ENCODE assay signal across 14 cellular contexts in the genomic region with DNA sequence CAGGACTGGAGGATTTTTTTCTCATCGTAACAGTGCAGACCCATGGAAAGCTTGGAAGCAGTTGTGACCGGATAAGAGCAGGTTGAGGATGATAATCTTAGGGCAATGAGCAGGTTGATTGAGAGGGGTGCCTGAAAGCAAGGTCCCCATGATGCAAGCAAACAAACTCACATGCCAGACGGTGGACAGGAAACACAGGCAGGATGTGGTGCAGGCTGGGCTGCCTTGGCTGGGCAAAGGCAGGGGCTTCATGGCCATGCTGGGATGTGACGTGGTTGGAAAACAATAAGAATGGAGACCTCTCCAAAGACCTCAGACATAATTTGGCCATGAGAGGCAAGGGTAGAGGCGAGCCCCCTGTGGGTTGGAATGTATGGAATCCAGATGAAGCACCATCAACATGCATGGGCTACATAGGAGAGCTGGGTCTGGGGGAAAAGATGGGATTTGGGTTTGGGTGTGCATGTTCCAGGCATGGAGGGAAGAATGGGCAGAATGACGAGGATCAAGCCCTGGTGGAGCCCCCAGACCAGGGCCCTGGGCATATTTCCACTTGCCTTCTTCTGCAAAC. TPM values are rescaled to one million over a fixed set of nuclear protein-coding genes. Genes with fewer than 3 reads are reported as not detected.
A peak's percentile ranks its signal among the peaks of the same experiment; 100 is the strongest.
DNase-seq lines count a peak whose midpoint lies in the region; ATAC-seq and TF ChIP-seq lines count a peak whose summit lies in the region.
"Had no signal": no experiment of that assay in that cellular context is flagged by ENCODE, and none has a peak within 500 bp of the region (broad histone marks: within the 10 kb centered on the region; RNA-seq: fewer than 3 reads in every experiment).

No MANE protein-coding gene starts in this region.

- H3K27me3 ChIP-seq in CD4-positive, alpha-beta memory T cell (ENCODE audit: insufficient read depth, low read length) = no peaks in the 10 kb centered on the region

- no peak for ATAC-seq in activated T-cell treated with anti-CD3 and anti-CD28 coated beads, Interleukin-2, amount 50 U/mL, for 72 hours (replicated peaks in 1 of 2)
- ATAC-seq in mucosa of descending colon (peak; percentile 56), GM19455 (IDR thresholded peaks at IDR 0.05; ENCODE audit: unreplicated experiment) (no peak)
- ATAC-seq: heart right ventricle had no signal

- peaks cover 19% of the 10 kb centered on the region for H3K36me3 ChIP-seq in CD4-positive, alpha-beta memory T cell (ENCODE audit: insufficient read depth, low read length)
- no peaks in the 10 kb centered on the region for H3K36me3 ChIP-seq in mucosa of descending colon (ENCODE audit: low read depth)
- H3K36me3 ChIP-seq: SJCRH30 had no signal

- CTCF ChIA-PET in CD4-positive, alpha-beta memory T cell (lab: Charles Lee; ENCODE audit: partially characterized antibody) = interaction anchor here (0.9 to 21.6 kb wide), 10 partner anchors 10 to 316 kb away, joined by 3 to 424 read pairs (median 4); a partner anchor contains a TSS
- CTCF ChIA-PET in GM10248 (lab: Yijun Ruan, JAX) = interaction anchor here (1.3 to 2.4 kb wide), 6 partner anchors 10 to 270 kb away, joined by 3 to 12 read pairs (median 5); no protein-coding TSS in a partner anchor

- peak overlapping the region; percentile 89 for H3K27ac ChIP-seq in CD4-positive, alpha-beta memory T cell (ENCODE audit: low read depth, low read length)
- H3K27ac ChIP-seq: SJCRH30 had no signal

- no peaks in the 10 kb centered on the region for H3K27me3 Mint-ChIP-seq in CD4-positive, alpha-beta memory T cell
- no peaks in the 10 kb centered on the region for H3K27me3 Mint-ChIP-seq in activated T-cell treated with anti-CD3 and anti-CD28 coated beads, Interleukin-2, amount 50 U/mL, for 72 hours (ENCODE audit: low read depth)

- H3K4me3 Mint-ChIP-seq in CD4-positive, alpha-beta memory T cell = peak overlapping the region; percentile 37 to 89 (median 71)
- H3K4me3 Mint-ChIP-seq in activated T-cell treated with anti-CD3 and anti-CD28 coated beads, Interleukin-2, amount 50 U/mL, for 72 hours = peak overlapping the region; percentile 59 to 72

- TF ChIP-seq CTCF in mucosa of descending colon (IDR thresholded peaks at IDR 0.05) = no peak
- no peak for TF ChIP-seq CTCF in GM10248 (IDR thresholded peaks at IDR 0.05; ENCODE audit: control extremely low read depth, extremely low read depth, low read depth, missing control alignments)

- H3K4me1 ChIP-seq in CD4-positive, alpha-beta memory T cell (ENCODE audit: insufficient read depth, low read length) = peaks cover 100% of the 10 kb centered on the region
- no peaks in the 10 kb centered on the region for H3K4me1 ChIP-seq in mucosa of descending colon (ENCODE audit: low read depth)
- H3K4me1 ChIP-seq: SJCRH30 had no signal

- peaks cover 0 to 3% (median 0%) of the 10 kb centered on the region in 8 donors for H3K9me3 Mint-ChIP-seq in CD4-positive, alpha-beta memory T cell
- H3K9me3 Mint-ChIP-seq in activated T-cell treated with anti-CD3 and anti-CD28 coated beads, Interleukin-2, amount 50 U/mL, for 72 hours = peaks cover 0 to 3% of the 10 kb centered on the region in 2 donors

- POLR2A ChIA-PET in CD4-positive, alpha-beta memory T cell (lab: Charles Lee; ENCODE audit: partially characterized antibody) = interaction anchor here (0.6 to 40.8 kb wide), 11 partner anchors 10 to 214 kb away, joined by 3 to 2673 read pairs (median 4); a partner anchor contains a TSS
- POLR2A ChIA-PET in GM10248 (lab: Yijun Ruan, JAX) = no interaction called here

- H3K4me1 Mint-ChIP-seq in CD4-positive, alpha-beta memory T cell = peaks cover 91 to 100% (median 95%) of the 10 kb centered on the region in 4 donors
- H3K4me1 Mint-ChIP-seq in activated T-cell treated with anti-CD3 and anti-CD28 coated beads, Interleukin-2, amount 50 U/mL, for 72 hours (ENCODE audit: low read depth) = peaks cover 99% of the 10 kb centered on the region

- peak overlapping the region in 6 of 7 donors; percentile 98 to 100 (median 99) for H3K27ac Mint-ChIP-seq in CD4-positive, alpha-beta memory T cell
- H3K27ac Mint-ChIP-seq in activated T-cell treated with anti-CD3 and anti-CD28 coated beads, Interleukin-2, amount 50 U/mL, for 72 hours = peak overlapping the region; percentile 99

- peak; percentile 53 to 81 (median 64) for DNase-seq in CD4-positive, alpha-beta memory T cell
- DNase-seq in Kasumi-1 (lab: John Stamatoyannopoulos, UW) (peak; percentile 56 to 61), mucosa of descending colon (peak in 2 of 3 donors; percentile 22 to 75), GM10248 (ENCODE audit: extremely low spot score) (no peak), iPS-NIHi11 (ENCODE audit: low spot score) (no peak), DMS53 treated with DMSO at 0.1 percent for 48 hours (lab: John Stamatoyannopoulos, UW; ENCODE audit: unreplicated experiment) (no peak)
- DNase-seq in activated T-cell treated with anti-CD3 and anti-CD28 coated beads, Interleukin-2, amount 50 U/mL, for 72 hours = peak in 1 of 2 donors; percentile 66
- DNase-seq: heart right ventricle, mammary epithelial cell, NCI-H1417 treated with DMSO at 0.1 percent for 48 hours, NCI-H526, SJCRH30, substantia nigra had no signal

- intact Hi-C loops in CD4-positive, alpha-beta memory T cell (cut with micrococcal nuclease) = no loop called here
- intact Hi-C loops in mucosa of descending colon (cut with DNase I, micrococcal nuclease) = no loop called here

- H3K4me3 ChIP-seq in CD4-positive, alpha-beta memory T cell (ENCODE audit: low read length in 2 of 2) = peak overlapping the region in 1 of 2 donors; percentile 4
- H3K4me3 ChIP-seq in mucosa of descending colon = no peak overlapping the region
- H3K4me3 ChIP-seq: heart right ventricle, SJCRH30 had no signal

- peaks cover 77 to 88% of the 10 kb centered on the region in 2 donors for H3K36me3 Mint-ChIP-seq in CD4-positive, alpha-beta memory T cell
- peaks cover 37 to 75% of the 10 kb centered on the region in 2 donors for H3K36me3 Mint-ChIP-seq in activated T-cell treated with anti-CD3 and anti-CD28 coated beads, Interleukin-2, amount 50 U/mL, for 72 hours (ENCODE audit: insufficient read depth in 2 of 2)

- no peaks in the 10 kb centered on the region for H3K9me3 ChIP-seq in CD4-positive, alpha-beta memory T cell (ENCODE audit: control insufficient read depth in 1 of 2, low read length in 2 of 2)
- no peaks in the 10 kb centered on the region for H3K9me3 ChIP-seq in mucosa of descending colon
- H3K9me3 ChIP-seq: heart right ventricle, SJCRH30 had no signal

RNA-seq across cellular contexts. Expression of a gene that starts 58.3 kb away (rescaled TPM):
- 100 to 1,000 TPM; 474 to 479 TPM for total RNA-seq in CD4-positive, alpha-beta memory T cell
- 100 to 1,000 TPM; 116 to 288 TPM for polyA plus RNA-seq in CD4-positive, alpha-beta memory T cell
- total RNA-seq in activated T-cell treated with anti-CD3 and anti-CD28 coated beads, Interleukin-2, amount 50 U/mL, for 72 hours = 100 to 1,000 TPM; 427 to 504 TPM
- 10 to 100 TPM in 1 of 3 donors, 1 to 10 TPM in 2; 7.8 to 14.9 (median 8.8) TPM for total RNA-seq in mucosa of descending colon
- total RNA-seq: mammary epithelial cell, SJCRH30 had no signal

Comparison
In these comparisons a context has a peak if more than half of its experiments do, and no peak if none do; other contexts are left out.
1. DNase-seq: peak in CD4-positive, alpha-beta memory T cell (5 of 5), Kasumi-1 (2 of 2) and mucosa of descending colon (2 of 3); none in GM10248 (single experiment), iPS-NIHi11 (single experiment) and DMS53 treated with DMSO at 0.1 percent for 48 hours (single experiment).
2. RNA of a gene that starts 58.3 kb away (total RNA-seq): 427 to 504 TPM in activated T-cell treated with anti-CD3 and anti-CD28 coated beads, Interleukin-2, amount 50 U/mL, for 72 hours and 474 to 479 TPM in CD4-positive, alpha-beta memory T cell; 7.8 to 14.9 TPM in mucosa of descending colon; every median in the first group is over 10 times any median in the second.